1 cellular context compared by ENCODE assay signal in the genomic region with DNA sequence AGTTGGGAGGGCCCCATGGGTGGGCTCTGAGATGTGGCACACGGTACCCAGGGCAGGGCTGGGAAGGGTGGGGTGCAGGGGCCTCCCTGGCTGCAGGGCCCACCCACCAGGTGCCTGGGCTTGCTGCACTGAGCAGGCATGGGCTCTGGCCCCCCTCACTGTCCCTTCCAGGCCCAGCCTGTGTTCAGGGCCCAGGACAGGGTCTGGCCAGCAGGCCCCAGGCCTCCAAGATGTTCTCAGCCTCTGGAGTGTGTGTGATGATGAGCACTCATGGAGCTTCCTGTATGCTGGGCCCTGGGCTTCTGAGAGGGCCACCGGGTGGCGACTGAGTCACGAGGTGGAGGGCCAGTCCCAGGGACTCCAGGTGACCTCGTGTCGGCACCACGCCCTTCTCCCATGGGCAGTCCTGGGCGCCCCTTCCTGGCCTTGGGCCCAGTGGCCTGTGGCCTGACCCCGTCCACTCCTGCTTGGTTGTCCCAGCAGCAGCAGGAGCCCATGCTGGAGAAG.
TF ChIP-seq lines count a peak whose summit lies in the region.

No MANE protein-coding gene starts in this region.

TF ChIP-seq in K562, 482 proteins besides CTCF, POLR2A, EP300 and RAD21 (continued from another document and continues in another):
- TF ChIP-seq, protein P1, sequence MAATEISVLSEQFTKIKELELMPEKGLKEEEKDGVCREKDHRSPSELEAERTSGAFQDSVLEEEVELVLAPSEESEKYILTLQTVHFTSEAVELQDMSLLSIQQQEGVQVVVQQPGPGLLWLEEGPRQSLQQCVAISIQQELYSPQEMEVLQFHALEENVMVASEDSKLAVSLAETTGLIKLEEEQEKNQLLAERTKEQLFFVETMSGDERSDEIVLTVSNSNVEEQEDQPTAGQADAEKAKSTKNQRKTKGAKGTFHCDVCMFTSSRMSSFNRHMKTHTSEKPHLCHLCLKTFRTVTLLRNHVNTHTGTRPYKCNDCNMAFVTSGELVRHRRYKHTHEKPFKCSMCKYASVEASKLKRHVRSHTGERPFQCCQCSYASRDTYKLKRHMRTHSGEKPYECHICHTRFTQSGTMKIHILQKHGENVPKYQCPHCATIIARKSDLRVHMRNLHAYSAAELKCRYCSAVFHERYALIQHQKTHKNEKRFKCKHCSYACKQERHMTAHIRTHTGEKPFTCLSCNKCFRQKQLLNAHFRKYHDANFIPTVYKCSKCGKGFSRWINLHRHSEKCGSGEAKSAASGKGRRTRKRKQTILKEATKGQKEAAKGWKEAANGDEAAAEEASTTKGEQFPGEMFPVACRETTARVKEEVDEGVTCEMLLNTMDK (IDR thresholded peaks at IDR 0.05; ENCODE audit: borderline replicate concordance, insufficient read depth, low read depth, low read length, poor library complexity, severe bottlenecking), result no peak
- 0 out of 2 replicates have a peak, but pooled peaks have one; percentile 42 for TF ChIP-seq PHF21A (IDR thresholded peaks at IDR 0.05; ENCODE audit: borderline replicate concordance, low read depth)
- no peak for TF ChIP-seq ZC3H8 (IDR thresholded peaks at IDR 0.05)
- no peak for TF ChIP-seq CAMTA2 (CRISPR knock-in tag; conservative IDR thresholded peaks at IDR 0.05)
- TF ChIP-seq, protein P2, sequence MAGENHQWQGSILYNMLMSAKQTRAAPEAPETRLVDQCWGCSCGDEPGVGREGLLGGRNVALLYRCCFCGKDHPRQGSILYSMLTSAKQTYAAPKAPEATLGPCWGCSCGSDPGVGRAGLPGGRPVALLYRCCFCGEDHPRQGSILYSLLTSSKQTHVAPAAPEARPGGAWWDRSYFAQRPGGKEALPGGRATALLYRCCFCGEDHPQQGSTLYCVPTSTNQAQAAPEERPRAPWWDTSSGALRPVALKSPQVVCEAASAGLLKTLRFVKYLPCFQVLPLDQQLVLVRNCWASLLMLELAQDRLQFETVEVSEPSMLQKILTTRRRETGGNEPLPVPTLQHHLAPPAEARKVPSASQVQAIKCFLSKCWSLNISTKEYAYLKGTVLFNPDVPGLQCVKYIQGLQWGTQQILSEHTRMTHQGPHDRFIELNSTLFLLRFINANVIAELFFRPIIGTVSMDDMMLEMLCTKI (IDR thresholded peaks at IDR 0.05; ENCODE audit: partially characterized antibody), result no peak
- no peak for TF ChIP-seq ZNF239 (CRISPR knock-in tag; IDR thresholded peaks at IDR 0.05)
- TF ChIP-seq, protein P3, sequence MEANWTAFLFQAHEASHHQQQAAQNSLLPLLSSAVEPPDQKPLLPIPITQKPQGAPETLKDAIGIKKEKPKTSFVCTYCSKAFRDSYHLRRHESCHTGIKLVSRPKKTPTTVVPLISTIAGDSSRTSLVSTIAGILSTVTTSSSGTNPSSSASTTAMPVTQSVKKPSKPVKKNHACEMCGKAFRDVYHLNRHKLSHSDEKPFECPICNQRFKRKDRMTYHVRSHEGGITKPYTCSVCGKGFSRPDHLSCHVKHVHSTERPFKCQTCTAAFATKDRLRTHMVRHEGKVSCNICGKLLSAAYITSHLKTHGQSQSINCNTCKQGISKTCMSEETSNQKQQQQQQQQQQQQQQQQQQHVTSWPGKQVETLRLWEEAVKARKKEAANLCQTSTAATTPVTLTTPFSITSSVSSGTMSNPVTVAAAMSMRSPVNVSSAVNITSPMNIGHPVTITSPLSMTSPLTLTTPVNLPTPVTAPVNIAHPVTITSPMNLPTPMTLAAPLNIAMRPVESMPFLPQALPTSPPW (CRISPR knock-in tag; IDR thresholded peaks at IDR 0.05), result peak; percentile 49
- no peak for TF ChIP-seq SREBF2 (CRISPR knock-in tag; IDR thresholded peaks at IDR 0.05)
- TF ChIP-seq MTA3 (IDR thresholded peaks at IDR 0.05; ENCODE audit: borderline replicate concordance), result peak; percentile 73; the same call in 1 of the 2 replicates
- no peak for TF ChIP-seq SNRNP70 (optimal IDR thresholded peaks at IDR 0.05; ENCODE audit: low read depth, low read length)
- TF ChIP-seq FOXP1 (CRISPR knock-in tag; IDR thresholded peaks at IDR 0.05), result no peak
- TF ChIP-seq, protein P4, sequence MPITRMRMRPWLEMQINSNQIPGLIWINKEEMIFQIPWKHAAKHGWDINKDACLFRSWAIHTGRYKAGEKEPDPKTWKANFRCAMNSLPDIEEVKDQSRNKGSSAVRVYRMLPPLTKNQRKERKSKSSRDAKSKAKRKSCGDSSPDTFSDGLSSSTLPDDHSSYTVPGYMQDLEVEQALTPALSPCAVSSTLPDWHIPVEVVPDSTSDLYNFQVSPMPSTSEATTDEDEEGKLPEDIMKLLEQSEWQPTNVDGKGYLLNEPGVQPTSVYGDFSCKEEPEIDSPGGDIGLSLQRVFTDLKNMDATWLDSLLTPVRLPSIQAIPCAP (CRISPR knock-in tag; IDR thresholded peaks at IDR 0.05; ENCODE audit: borderline replicate concordance), result no peak
- TF ChIP-seq TBP (optimal IDR thresholded peaks at IDR 0.05; ENCODE audit: low read depth, low read length), result peak; percentile 49
- peak; percentile 52; the same call in 1 of the 2 replicates for TF ChIP-seq TAF15 (IDR thresholded peaks at IDR 0.05; ENCODE audit: low read depth, low read length)
- TF ChIP-seq, protein P5, sequence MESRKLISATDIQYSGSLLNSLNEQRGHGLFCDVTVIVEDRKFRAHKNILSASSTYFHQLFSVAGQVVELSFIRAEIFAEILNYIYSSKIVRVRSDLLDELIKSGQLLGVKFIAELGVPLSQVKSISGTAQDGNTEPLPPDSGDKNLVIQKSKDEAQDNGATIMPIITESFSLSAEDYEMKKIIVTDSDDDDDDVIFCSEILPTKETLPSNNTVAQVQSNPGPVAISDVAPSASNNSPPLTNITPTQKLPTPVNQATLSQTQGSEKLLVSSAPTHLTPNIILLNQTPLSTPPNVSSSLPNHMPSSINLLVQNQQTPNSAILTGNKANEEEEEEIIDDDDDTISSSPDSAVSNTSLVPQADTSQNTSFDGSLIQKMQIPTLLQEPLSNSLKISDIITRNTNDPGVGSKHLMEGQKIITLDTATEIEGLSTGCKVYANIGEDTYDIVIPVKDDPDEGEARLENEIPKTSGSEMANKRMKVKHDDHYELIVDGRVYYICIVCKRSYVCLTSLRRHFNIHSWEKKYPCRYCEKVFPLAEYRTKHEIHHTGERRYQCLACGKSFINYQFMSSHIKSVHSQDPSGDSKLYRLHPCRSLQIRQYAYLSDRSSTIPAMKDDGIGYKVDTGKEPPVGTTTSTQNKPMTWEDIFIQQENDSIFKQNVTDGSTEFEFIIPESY (CRISPR knock-in tag; IDR thresholded peaks at IDR 0.05), result no peak
- no peak for TF ChIP-seq ZNF668 (CRISPR knock-in tag; IDR thresholded peaks at IDR 0.05)
- TF ChIP-seq TAF1 (IDR thresholded peaks at IDR 0.05; ENCODE audit: control insufficient read depth, extremely low read depth, insufficient read depth, low read length, severe bottlenecking), result peak; percentile 27
- TF ChIP-seq HDAC6 (IDR thresholded peaks at IDR 0.05; ENCODE audit: low read depth, low read length), result no peak
- no peak for TF ChIP-seq NR1H2 (CRISPR knock-in tag; IDR thresholded peaks at IDR 0.05)
- TF ChIP-seq, protein P6, sequence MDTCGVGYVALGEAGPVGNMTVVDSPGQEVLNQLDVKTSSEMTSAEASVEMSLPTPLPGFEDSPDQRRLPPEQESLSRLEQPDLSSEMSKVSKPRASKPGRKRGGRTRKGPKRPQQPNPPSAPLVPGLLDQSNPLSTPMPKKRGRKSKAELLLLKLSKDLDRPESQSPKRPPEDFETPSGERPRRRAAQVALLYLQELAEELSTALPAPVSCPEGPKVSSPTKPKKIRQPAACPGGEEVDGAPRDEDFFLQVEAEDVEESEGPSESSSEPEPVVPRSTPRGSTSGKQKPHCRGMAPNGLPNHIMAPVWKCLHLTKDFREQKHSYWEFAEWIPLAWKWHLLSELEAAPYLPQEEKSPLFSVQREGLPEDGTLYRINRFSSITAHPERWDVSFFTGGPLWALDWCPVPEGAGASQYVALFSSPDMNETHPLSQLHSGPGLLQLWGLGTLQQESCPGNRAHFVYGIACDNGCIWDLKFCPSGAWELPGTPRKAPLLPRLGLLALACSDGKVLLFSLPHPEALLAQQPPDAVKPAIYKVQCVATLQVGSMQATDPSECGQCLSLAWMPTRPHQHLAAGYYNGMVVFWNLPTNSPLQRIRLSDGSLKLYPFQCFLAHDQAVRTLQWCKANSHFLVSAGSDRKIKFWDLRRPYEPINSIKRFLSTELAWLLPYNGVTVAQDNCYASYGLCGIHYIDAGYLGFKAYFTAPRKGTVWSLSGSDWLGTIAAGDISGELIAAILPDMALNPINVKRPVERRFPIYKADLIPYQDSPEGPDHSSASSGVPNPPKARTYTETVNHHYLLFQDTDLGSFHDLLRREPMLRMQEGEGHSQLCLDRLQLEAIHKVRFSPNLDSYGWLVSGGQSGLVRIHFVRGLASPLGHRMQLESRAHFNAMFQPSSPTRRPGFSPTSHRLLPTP (IDR thresholded peaks at IDR 0.05; ENCODE audit: borderline replicate concordance, extremely low read depth, insufficient read length), result no peak
- TF ChIP-seq COPS2 (conservative IDR thresholded peaks at IDR 0.05), result no peak
- TF ChIP-seq ZNF77 (CRISPR knock-in tag; IDR thresholded peaks at IDR 0.05), result no peak
- TF ChIP-seq, protein P7, sequence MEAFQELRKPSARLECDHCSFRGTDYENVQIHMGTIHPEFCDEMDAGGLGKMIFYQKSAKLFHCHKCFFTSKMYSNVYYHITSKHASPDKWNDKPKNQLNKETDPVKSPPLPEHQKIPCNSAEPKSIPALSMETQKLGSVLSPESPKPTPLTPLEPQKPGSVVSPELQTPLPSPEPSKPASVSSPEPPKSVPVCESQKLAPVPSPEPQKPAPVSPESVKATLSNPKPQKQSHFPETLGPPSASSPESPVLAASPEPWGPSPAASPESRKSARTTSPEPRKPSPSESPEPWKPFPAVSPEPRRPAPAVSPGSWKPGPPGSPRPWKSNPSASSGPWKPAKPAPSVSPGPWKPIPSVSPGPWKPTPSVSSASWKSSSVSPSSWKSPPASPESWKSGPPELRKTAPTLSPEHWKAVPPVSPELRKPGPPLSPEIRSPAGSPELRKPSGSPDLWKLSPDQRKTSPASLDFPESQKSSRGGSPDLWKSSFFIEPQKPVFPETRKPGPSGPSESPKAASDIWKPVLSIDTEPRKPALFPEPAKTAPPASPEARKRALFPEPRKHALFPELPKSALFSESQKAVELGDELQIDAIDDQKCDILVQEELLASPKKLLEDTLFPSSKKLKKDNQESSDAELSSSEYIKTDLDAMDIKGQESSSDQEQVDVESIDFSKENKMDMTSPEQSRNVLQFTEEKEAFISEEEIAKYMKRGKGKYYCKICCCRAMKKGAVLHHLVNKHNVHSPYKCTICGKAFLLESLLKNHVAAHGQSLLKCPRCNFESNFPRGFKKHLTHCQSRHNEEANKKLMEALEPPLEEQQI (IDR thresholded peaks at IDR 0.05), result no peak
- no peak for TF ChIP-seq NCOA2 (IDR thresholded peaks at IDR 0.05; ENCODE audit: partially characterized antibody in 2 of 2)
- no peak for TF ChIP-seq ELF4 (CRISPR knock-in tag; IDR thresholded peaks at IDR 0.05)
- TF ChIP-seq RFX1 (IDR thresholded peaks at IDR 0.05), result no peak
- no peak for TF ChIP-seq LCOR (CRISPR knock-in tag; IDR thresholded peaks at IDR 0.05)
- TF ChIP-seq, protein P8, sequence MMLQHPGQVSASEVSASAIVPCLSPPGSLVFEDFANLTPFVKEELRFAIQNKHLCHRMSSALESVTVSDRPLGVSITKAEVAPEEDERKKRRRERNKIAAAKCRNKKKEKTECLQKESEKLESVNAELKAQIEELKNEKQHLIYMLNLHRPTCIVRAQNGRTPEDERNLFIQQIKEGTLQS (IDR thresholded peaks at IDR 0.05), result no peak
- TF ChIP-seq, protein P8 (CRISPR knock-in tag; conservative IDR thresholded peaks at IDR 0.05), result no peak
- no peak for TF ChIP-seq ZNF274 (IDR thresholded peaks at IDR 0.05; ENCODE audit: borderline replicate concordance, low read depth, low read length)
- TF ChIP-seq NFXL1 (CRISPR knock-in tag; IDR thresholded peaks at IDR 0.05), result no peak
- no peak for TF ChIP-seq PPARD (CRISPR knock-in tag; IDR thresholded peaks at IDR 0.05)
- no peak for TF ChIP-seq SLC30A9 (CRISPR knock-in tag; IDR thresholded peaks at IDR 0.05)
- no peak for TF ChIP-seq EWSR1 (IDR thresholded peaks at IDR 0.05; ENCODE audit: borderline replicate concordance, low read depth, partially characterized antibody)
- no peak for TF ChIP-seq PHB (CRISPR knock-in tag; IDR thresholded peaks at IDR 0.05)
- no peak for TF ChIP-seq ESRRB (CRISPR knock-in tag; IDR thresholded peaks at IDR 0.05; ENCODE audit: borderline replicate concordance)
- TF ChIP-seq, protein P9, sequence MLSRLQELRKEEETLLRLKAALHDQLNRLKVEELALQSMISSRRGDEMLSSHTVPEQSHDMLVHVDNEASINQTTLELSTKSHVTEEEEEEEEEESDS (CRISPR knock-in tag; IDR thresholded peaks at IDR 0.05), result no peak
- TF ChIP-seq, protein P10, sequence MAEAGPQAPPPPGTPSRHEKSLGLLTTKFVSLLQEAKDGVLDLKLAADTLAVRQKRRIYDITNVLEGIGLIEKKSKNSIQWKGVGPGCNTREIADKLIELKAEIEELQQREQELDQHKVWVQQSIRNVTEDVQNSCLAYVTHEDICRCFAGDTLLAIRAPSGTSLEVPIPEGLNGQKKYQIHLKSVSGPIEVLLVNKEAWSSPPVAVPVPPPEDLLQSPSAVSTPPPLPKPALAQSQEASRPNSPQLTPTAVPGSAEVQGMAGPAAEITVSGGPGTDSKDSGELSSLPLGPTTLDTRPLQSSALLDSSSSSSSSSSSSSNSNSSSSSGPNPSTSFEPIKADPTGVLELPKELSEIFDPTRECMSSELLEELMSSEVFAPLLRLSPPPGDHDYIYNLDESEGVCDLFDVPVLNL (CRISPR knock-in tag; IDR thresholded peaks at IDR 0.05; ENCODE audit: low read depth), result no peak
- TF ChIP-seq CBX3 (IDR thresholded peaks at IDR 0.05; ENCODE audit: borderline replicate concordance in 1 of 2, low read length in 2 of 2), result no peak
- no peak for TF ChIP-seq ZNF764 (CRISPR knock-in tag; IDR thresholded peaks at IDR 0.05; ENCODE audit: low read depth)
